In the genomic region with DNA sequence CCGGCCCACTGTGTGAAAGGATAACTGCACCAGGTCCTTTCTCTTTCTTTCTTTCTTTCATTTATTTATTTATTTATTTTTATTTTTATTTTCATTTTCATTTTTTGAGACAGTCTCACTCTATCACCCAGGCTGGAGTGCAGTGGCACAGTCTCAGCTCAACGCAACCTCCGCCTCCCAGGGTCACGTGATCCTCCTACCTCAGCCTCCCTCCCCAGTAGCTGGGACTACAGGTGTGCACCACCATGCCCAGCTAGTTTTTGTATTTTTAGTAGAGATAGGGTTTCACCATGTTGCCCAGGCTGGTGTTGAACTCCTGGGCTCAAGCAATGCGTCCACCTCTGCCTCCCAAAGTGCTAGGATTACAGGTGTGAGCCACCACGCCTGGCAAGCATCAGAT, we compare ENCODE assay signal across 2 cellular contexts.
A peak's percentile ranks its signal among the peaks of the same experiment; 100 is the strongest.
TF ChIP-seq lines count a peak whose summit lies in the region.

No MANE protein-coding gene starts in this region.

TF ChIP-seq in K562, 482 proteins besides CTCF, POLR2A, EP300 and RAD21:
- TF ChIP-seq, protein P1, sequence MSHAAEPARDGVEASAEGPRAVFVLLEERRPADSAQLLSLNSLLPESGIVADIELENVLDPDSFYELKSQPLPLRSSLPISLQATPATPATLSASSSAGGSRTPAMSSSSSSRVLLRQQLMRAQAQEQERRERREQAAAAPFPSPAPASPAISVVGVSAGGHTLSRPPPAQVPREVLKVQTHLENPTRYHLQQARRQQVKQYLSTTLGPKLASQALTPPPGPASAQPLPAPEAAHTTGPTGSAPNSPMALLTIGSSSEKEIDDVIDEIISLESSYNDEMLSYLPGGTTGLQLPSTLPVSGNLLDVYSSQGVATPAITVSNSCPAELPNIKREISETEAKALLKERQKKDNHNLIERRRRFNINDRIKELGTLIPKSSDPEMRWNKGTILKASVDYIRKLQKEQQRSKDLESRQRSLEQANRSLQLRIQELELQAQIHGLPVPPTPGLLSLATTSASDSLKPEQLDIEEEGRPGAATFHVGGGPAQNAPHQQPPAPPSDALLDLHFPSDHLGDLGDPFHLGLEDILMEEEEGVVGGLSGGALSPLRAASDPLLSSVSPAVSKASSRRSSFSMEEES (CRISPR knock-in tag; IDR thresholded peaks at IDR 0.05): peak; percentile 63
TF ChIP-seq in K562: peak in this region for 1; not testable (repeated sequence) for 481.

TF ChIP-seq in HepG2, 621 proteins besides CTCF, POLR2A, EP300 and RAD21:
- peak; percentile 70; the same call in 1 of the 2 replicates for TF ChIP-seq RAD51 (IDR thresholded peaks at IDR 0.05; ENCODE audit: borderline replicate concordance)
